In the genomic region with DNA sequence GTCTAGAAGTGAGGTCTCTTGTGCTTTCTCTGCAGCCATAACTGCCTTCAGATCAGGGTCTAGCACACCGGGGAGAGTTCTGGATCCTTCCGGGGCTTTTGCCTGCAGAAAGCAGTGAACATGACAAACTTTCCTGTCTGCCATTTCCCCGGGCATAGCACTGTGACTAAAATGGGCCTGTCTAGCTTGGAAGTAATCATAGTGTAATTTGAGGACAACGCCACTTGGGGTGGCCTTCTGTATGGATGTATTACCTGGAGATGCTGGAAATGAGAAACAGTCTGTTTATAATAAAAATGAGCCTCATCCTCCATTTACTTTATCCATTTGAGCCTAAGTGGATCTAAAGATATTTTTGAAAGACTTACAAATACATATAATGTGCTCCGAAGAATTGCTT, we compare ENCODE assay signal across 13 cellular contexts.
A peak's percentile ranks its signal among the peaks of the same experiment; 100 is the strongest.
DNase-seq lines count a peak whose midpoint lies in the region; ATAC-seq and TF ChIP-seq lines count a peak whose summit lies in the region.
"Had no signal": no experiment of that assay in that cellular context is flagged by ENCODE, and none has a peak within 500 bp of the region (broad histone marks: within the 10 kb centered on the region; RNA-seq: fewer than 3 reads in every experiment).

No MANE protein-coding gene starts in this region.

- H3K27me3 ChIP-seq in DND-41 (ENCODE audit: insufficient read depth, low read length, poor library complexity) (no peaks in the 10 kb centered on the region), HCT116 (ENCODE audit: insufficient read depth, low read length) (no peaks in the 10 kb centered on the region)

- no peak for ATAC-seq in DND-41 (ENCODE audit: insufficient read depth, low read depth)
- peak; percentile 73; the same call in 1 of the 2 replicates for ATAC-seq in HCT116
- ATAC-seq in GM21619 (IDR thresholded peaks at IDR 0.05; ENCODE audit: unreplicated experiment), result no peak
- ATAC-seq in HG03135 (IDR thresholded peaks at IDR 0.05; ENCODE audit: unreplicated experiment), result no peak

- H3K36me3 ChIP-seq in DND-41 (ENCODE audit: insufficient read depth, low read length), result no peaks in the 10 kb centered on the region
- no peaks in the 10 kb centered on the region for H3K36me3 ChIP-seq in HCT116 (ENCODE audit: control insufficient read depth in 1 of 2, insufficient read depth in 2 of 2, low read length in 2 of 2)

- H3K9ac ChIP-seq in DND-41 (ENCODE audit: low read depth, low read length), result no peak overlapping the region
- no peak overlapping the region for H3K9ac ChIP-seq in HCT116 (ENCODE audit: low read length)

- TF ChIP-seq POLR2A in HCT116 (IDR thresholded peaks at IDR 0.05; ENCODE audit: borderline replicate concordance, extremely low read depth, insufficient read depth, insufficient read length), result no peak

- intact Hi-C loops in HCT116 (cut with micrococcal nuclease), result no loop called here

- no peaks in the 10 kb centered on the region for H3K9me2 ChIP-seq in HCT116 (ENCODE audit: insufficient read depth)

- POLR2A ChIA-PET in HCT116 (lab: Charles Lee), result no interaction called here

- CTCF ChIA-PET in HCT116 (lab: Charles Lee), result interaction anchor here (0.8 kb wide), 1 partner anchor 9 kb away, joined by 3 read pairs; no protein-coding TSS in a partner anchor

- H4K20me1 ChIP-seq in DND-41 (ENCODE audit: insufficient read depth, low read length) (no peaks in the 10 kb centered on the region), HCT116 (ENCODE audit: insufficient read depth) (no peaks in the 10 kb centered on the region)

- RAD21 ChIA-PET in HCT116 (lab: Charles Lee; ENCODE audit: low non-redundant PET in 1 of 2, low total read pairs in 2 of 2, uncharacterized antibody in 2 of 2, unreplicated experiment in 2 of 2), result no interaction called here

- H2AFZ ChIP-seq in DND-41 (ENCODE audit: low read depth, low read length) (no peak overlapping the region), HCT116 (ENCODE audit: low read depth, low read length, poor library complexity, severe bottlenecking) (no peak overlapping the region)

- H3K9me3 ChIP-seq in DND-41 (ENCODE audit: insufficient read depth, low read length, severe bottlenecking) (no peaks in the 10 kb centered on the region), HCT116 (ENCODE audit: control insufficient read depth in 1 of 2, insufficient read depth in 1 of 2, low read depth in 1 of 2, low read length in 2 of 2) (no peaks in the 10 kb centered on the region)

- no peak for TF ChIP-seq RAD21 in HCT116 (IDR thresholded peaks at IDR 0.05; ENCODE audit: low read depth)

- H3K79me2 ChIP-seq in DND-41 (ENCODE audit: insufficient read depth, low read length), result no peaks in the 10 kb centered on the region
- H3K79me2 ChIP-seq in HCT116 (ENCODE audit: insufficient read depth, low read length), result no peaks in the 10 kb centered on the region

- TF ChIP-seq CTCF in DND-41 (IDR thresholded peaks at IDR 0.05; ENCODE audit: borderline replicate concordance, extremely low read depth, low read length, poor library complexity, severe bottlenecking) (peak; percentile 22), HCT116 (IDR thresholded peaks at IDR 0.05 in 2 of 3, conservative IDR thresholded peaks at IDR 0.05 in 1 of 3; ENCODE audit: borderline replicate concordance in 1 of 3, insufficient read depth in 1 of 3, low read depth in 2 of 3, low read length in 2 of 3) (peak in 1 of 3 experiments; percentile 23; a peak in 1 of 6 replicates)

- H3K4me1 ChIP-seq in DND-41 (ENCODE audit: insufficient read depth, low read length), result peaks cover 36% of the 10 kb centered on the region
- no peaks in the 10 kb centered on the region for H3K4me1 ChIP-seq in HCT116 (ENCODE audit: control insufficient read depth in 1 of 2, insufficient read depth in 2 of 2, low read length in 2 of 2)
- H3K4me1 ChIP-seq: A549 had no signal

- no peak overlapping the region for H3K4me3 ChIP-seq in DND-41 (ENCODE audit: low read depth in 1 of 2, low read length in 2 of 2)
- H3K4me3 ChIP-seq in HCT116 (replicated peaks in 1 of 2; ENCODE audit: low read depth in 1 of 2, low read length in 2 of 2), result no peak overlapping the region
- H3K4me3 ChIP-seq: A549 had no signal

- H3K4me2 ChIP-seq in DND-41 (ENCODE audit: insufficient read depth, low read length) (no peak overlapping the region), HCT116 (ENCODE audit: low read length) (no peak overlapping the region)
- H3K4me2 ChIP-seq: A549 had no signal

- DNase-seq in DND-41 (no peak), HCT116 (ENCODE audit: low read depth, low spot score) (no peak), UCSD-AML1 (lab: John Stamatoyannopoulos, UW; ENCODE audit: unreplicated experiment) (peak; percentile 47), cerebellum (ENCODE audit: low spot score) (no peak), T1000 (lab: John Stamatoyannopoulos, UW) (no peak)
- DNase-seq: C1 segment of cervical spinal cord, DMS79, EL, HCEC 1CT had no signal

- peak overlapping the region; percentile 70 for H3K27ac ChIP-seq in DND-41 (ENCODE audit: low read length)
- H3K27ac ChIP-seq in HCT116 (ENCODE audit: low read depth, low read length), result no peak overlapping the region
- H3K27ac ChIP-seq: A549, HL-60 had no signal

- BruUV-seq in HCT116 (replicated peaks; lab: Mats Ljungman, UMichigan), result no TSS peak

TF ChIP-seq in HCT116, 20 proteins besides CTCF, POLR2A, EP300 and RAD21:
- TF ChIP-seq EGR1 (IDR thresholded peaks at IDR 0.05; ENCODE audit: low read depth), result no peak
